In the genomic region with DNA sequence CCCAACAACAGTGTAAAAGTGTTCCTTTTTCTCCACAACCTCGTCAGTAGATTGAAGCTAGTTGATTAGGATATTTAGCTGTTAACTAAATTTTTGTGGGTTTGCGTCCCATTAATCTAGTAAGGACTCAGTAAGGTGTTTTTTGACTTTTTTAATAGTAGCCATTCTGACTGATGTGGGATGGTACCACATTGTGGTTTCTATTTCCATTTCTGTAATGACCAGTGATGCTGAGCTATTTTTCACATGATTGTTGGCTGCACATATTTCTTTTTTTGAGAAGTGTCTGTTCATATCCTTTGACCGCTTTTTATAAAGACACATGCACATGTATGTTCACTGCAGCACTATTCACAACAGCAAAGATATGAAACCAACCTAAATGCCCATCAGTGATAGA, we compare ENCODE assay signal across 28 cellular contexts. TPM values are rescaled to one million over a fixed set of nuclear protein-coding genes. Genes with fewer than 3 reads are reported as not detected.
DNase-seq lines count a peak whose midpoint lies in the region; ATAC-seq and TF ChIP-seq lines count a peak whose summit lies in the region.
"Had no signal": no experiment of that assay in that cellular context is flagged by ENCODE, and none has a peak within 500 bp of the region (broad histone marks: within the 10 kb centered on the region; RNA-seq: fewer than 3 reads in every experiment).

No MANE protein-coding gene starts in this region.

- H3K4me3 ChIP-seq in MM.1S (ENCODE audit: low read length): no peak overlapping the region
- H3K4me3 ChIP-seq: cardiac muscle cell, gastrocnemius medialis had no signal

- no peak overlapping the region for H2AFZ ChIP-seq in MM.1S (ENCODE audit: low read length)

- H3K4me1 Mint-ChIP-seq in natural killer cell treated with Interleukin-12 subunit alpha and Interleukin-12 subunit beta and Interleukin-15 and Interleukin-18, amount 100 ng/mL, for 72 hours (ENCODE audit: low read depth in 2 of 2): peaks cover 41 to 60% of the 10 kb centered on the region in 2 donors
- H3K4me1 Mint-ChIP-seq in natural killer cell: peaks cover 15 to 32% of the 10 kb centered on the region in 2 donors
- H3K4me1 Mint-ChIP-seq in activated naive CD8-positive, alpha-beta T cell (ENCODE audit: low read depth): peaks cover 92% of the 10 kb centered on the region

- no peaks in the 10 kb centered on the region for H4K20me1 ChIP-seq in MM.1S (ENCODE audit: insufficient read depth, low read length)

- H3K27me3 ChIP-seq in MM.1S (replicated peaks; ENCODE audit: insufficient read depth, low read length): no peaks in the 10 kb centered on the region
- H3K27me3 ChIP-seq: cardiac muscle cell, gastrocnemius medialis had no signal

- no peak overlapping the region for H3K27ac ChIP-seq in MM.1S (ENCODE audit: low read length)
- H3K27ac ChIP-seq: cardiac muscle cell, gastrocnemius medialis, VCaP had no signal

- no peaks in the 10 kb centered on the region for H3K79me2 ChIP-seq in MM.1S (ENCODE audit: low read length)

- peak overlapping the region; percentile 51 for H3K4me3 Mint-ChIP-seq in natural killer cell treated with Interleukin-12 subunit alpha and Interleukin-12 subunit beta and Interleukin-15 and Interleukin-18, amount 100 ng/mL, for 72 hours
- no peak overlapping the region for H3K4me3 Mint-ChIP-seq in natural killer cell
- peak overlapping the region; percentile 72 for H3K4me3 Mint-ChIP-seq in activated naive CD8-positive, alpha-beta T cell
- H3K4me3 Mint-ChIP-seq: HFFc6, nephron, type B pancreatic cell had no signal

- no peaks in the 10 kb centered on the region for H3K27me3 Mint-ChIP-seq in natural killer cell treated with Interleukin-12 subunit alpha and Interleukin-12 subunit beta and Interleukin-15 and Interleukin-18, amount 100 ng/mL, for 72 hours
- no peaks in the 10 kb centered on the region for H3K27me3 Mint-ChIP-seq in natural killer cell (ENCODE audit: low read depth in 2 of 2)
- no peaks in the 10 kb centered on the region for H3K27me3 Mint-ChIP-seq in activated naive CD8-positive, alpha-beta T cell
- H3K27me3 Mint-ChIP-seq: type B pancreatic cell had no signal

- peaks cover 6% of the 10 kb centered on the region for H3K9me3 Mint-ChIP-seq in natural killer cell treated with Interleukin-12 subunit alpha and Interleukin-12 subunit beta and Interleukin-15 and Interleukin-18, amount 100 ng/mL, for 72 hours
- no peaks in the 10 kb centered on the region for H3K9me3 Mint-ChIP-seq in natural killer cell
- peaks cover 4% of the 10 kb centered on the region for H3K9me3 Mint-ChIP-seq in activated naive CD8-positive, alpha-beta T cell (ENCODE audit: low read depth)
- H3K9me3 Mint-ChIP-seq: HFFc6, nephron, type B pancreatic cell had no signal

- ATAC-seq in natural killer cell treated with Interleukin-12 subunit alpha and Interleukin-12 subunit beta and Interleukin-15 and Interleukin-18, amount 100 ng/mL, for 72 hours: no peak
- no peak for ATAC-seq in natural killer cell
- ATAC-seq in GM21447 (IDR thresholded peaks at IDR 0.05; ENCODE audit: unreplicated experiment): no peak
- ATAC-seq: gastrocnemius medialis had no signal

- no peak for DNase-seq in natural killer cell treated with Interleukin-12 subunit alpha and Interleukin-12 subunit beta and Interleukin-15 and Interleukin-18, amount 100 ng/mL, for 72 hours (ENCODE audit: low spot score)
- DNase-seq in natural killer cell: no peak
- peak; percentile 50 for DNase-seq in MM.1S
- no peak for DNase-seq in NCI-H2029 treated with DMSO at 0.1 percent for 48 hours (lab: John Stamatoyannopoulos, UW)
- DNase-seq in iPS-NIHi11 (ENCODE audit: low spot score): no peak
- DNase-seq: C1 segment of cervical spinal cord; effector CD4-positive, alpha-beta T cell; gastrocnemius medialis; GDM1; HFFc6; kidney glomerular epithelial cell; NCI-H1092 treated with DMSO at 0.1 percent for 48 hours; NCI-H187; NCI-H2171; NCI-H82; SIG-M5; stimulated activated CD4-positive, alpha-beta T cell treated with anti-CD3 and anti-CD28 coated beads, Interleukin-4, amount 100 ng/mL, for 1 hour; SW 1271; T1000 had no signal

- no peaks in the 10 kb centered on the region for H3K36me3 ChIP-seq in MM.1S (replicated peaks; ENCODE audit: insufficient read depth, low read length)
- H3K36me3 ChIP-seq: cardiac muscle cell, gastrocnemius medialis had no signal

- H3K27ac Mint-ChIP-seq in natural killer cell treated with Interleukin-12 subunit alpha and Interleukin-12 subunit beta and Interleukin-15 and Interleukin-18, amount 100 ng/mL, for 72 hours: peak overlapping the region; percentile 52 to 78
- no peak overlapping the region for H3K27ac Mint-ChIP-seq in natural killer cell
- peak overlapping the region; percentile 96 for H3K27ac Mint-ChIP-seq in activated naive CD8-positive, alpha-beta T cell
- H3K27ac Mint-ChIP-seq: HFFc6, nephron, type B pancreatic cell had no signal

- peaks cover 58% of the 10 kb centered on the region for H3K4me1 ChIP-seq in MM.1S (ENCODE audit: low read length)

- H3K9me2 ChIP-seq in MM.1S (replicated peaks; ENCODE audit: insufficient read depth, low read length): no peaks in the 10 kb centered on the region

- H3K9me3 ChIP-seq in MM.1S (replicated peaks; ENCODE audit: insufficient read depth, low read length): no peaks in the 10 kb centered on the region
- H3K9me3 ChIP-seq: gastrocnemius medialis had no signal

- 0 out of 2 replicates have a peak overlapping the region, but pooled peaks have one; percentile 2 for H3K4me2 ChIP-seq in MM.1S (ENCODE audit: low read depth, low read length)

- no peak for TF ChIP-seq CTCF in natural killer cell (IDR thresholded peaks at IDR 0.05)
- no peak for TF ChIP-seq CTCF in MM.1S (IDR thresholded peaks at IDR 0.05; ENCODE audit: low read length)

- intact Hi-C loops in natural killer cell (cut with micrococcal nuclease): no loop called here

- peaks cover 11% of the 10 kb centered on the region for H3K36me3 Mint-ChIP-seq in natural killer cell treated with Interleukin-12 subunit alpha and Interleukin-12 subunit beta and Interleukin-15 and Interleukin-18, amount 100 ng/mL, for 72 hours
- no peaks in the 10 kb centered on the region for H3K36me3 Mint-ChIP-seq in natural killer cell
- peaks cover 5% of the 10 kb centered on the region for H3K36me3 Mint-ChIP-seq in activated naive CD8-positive, alpha-beta T cell
- H3K36me3 Mint-ChIP-seq: type B pancreatic cell had no signal

- peaks cover 42% of the 10 kb centered on the region for H3F3A ChIP-seq in MM.1S (ENCODE audit: insufficient read depth, low read length)

- H3K9ac ChIP-seq in MM.1S (ENCODE audit: low read length): no peak overlapping the region

RNA-seq across cellular contexts. Expression of gene LRRN3, which starts 5.6 kb away (rescaled TPM):
- total RNA-seq in natural killer cell treated with Interleukin-12 subunit alpha and Interleukin-12 subunit beta and Interleukin-15 and Interleukin-18, amount 100 ng/mL, for 72 hours: 1 to 10 TPM; 1.4 to 4.6 TPM
- total RNA-seq in natural killer cell: under 1 TPM in 2 of 3 donors, not detected in 1; 0.27 to 0.90 TPM
- total RNA-seq: HT1080, NCI-H460, pulmonary artery endothelial cell had no signal

Comparison
In these comparisons a context has a peak if more than half of its experiments do, and no peak if none do; other contexts are left out.
1. H3K27ac Mint-ChIP-seq: peak in natural killer cell treated with Interleukin-12 subunit alpha and Interleukin-12 subunit beta and Interleukin-15 and Interleukin-18, amount 100 ng/mL, for 72 hours (2 of 2) and activated naive CD8-positive, alpha-beta T cell (single experiment); none in natural killer cell (0 of 2).